Comparison of ENCODE assay signal across 18 cellular contexts in genomic region chrX:74521961-74522833, GRCh38.
DNase-seq lines count a peak whose midpoint lies in the region; TF ChIP-seq lines count a peak whose summit lies in the region.
"Had no signal": no experiment of that assay in that cellular context is flagged by ENCODE, and none has a peak within 500 bp of the region (broad histone marks: within the 10 kb centered on the region; RNA-seq: fewer than 3 reads in every experiment).

No MANE protein-coding gene starts in this region.

- peak; percentile 39 for DNase-seq in H4 (ENCODE audit: low spot score)
- DNase-seq in astrocyte of the hippocampus (ENCODE audit: low read depth, low spot score), result peak; percentile 59
- DNase-seq in right atrium auricular region (ENCODE audit: low spot score), result peak; percentile 62
- DNase-seq in stromal cell of bone marrow (ENCODE audit: low read depth), result peak; percentile 38
- no peak for DNase-seq in OCI-LY7 (ENCODE audit: low spot score)
- no peak for DNase-seq in MV-4-11 (lab: John Stamatoyannopoulos, UW)
- DNase-seq in NCI-H1436 treated with DMSO at 0.1 percent for 48 hours (lab: John Stamatoyannopoulos, UW), result no peak
- no peak for DNase-seq in hypothalamus (lab: John Stamatoyannopoulos, UW)
- DNase-seq: activated naive CD8-positive, alpha-beta T cell treated with anti-CD3 and anti-CD28 coated beads, Interleukin-2, amount 50 U/mL, for 24 hours; dermis blood vessel endothelial cell; mucosa of descending colon; NCI-H1092 treated with DMSO at 0.1 percent for 48 hours; OCI-M1; T-helper 1 cell; upper lobe of right lung had no signal

- POLR2A ChIA-PET in OCI-LY7 (lab: Charles Lee), result no interaction called here

- H3K27me3 ChIP-seq in right atrium auricular region, result no peaks in the 10 kb centered on the region
- H3K27me3 ChIP-seq: esophagus muscularis mucosa, upper lobe of right lung had no signal

- no TSS peak for BruUV-seq in OCI-LY7 (replicated peaks; lab: Mats Ljungman, UMichigan)

- H3K9me2 ChIP-seq in OCI-LY7 (ENCODE audit: insufficient read depth, low read length), result no peaks in the 10 kb centered on the region

- no peaks in the 10 kb centered on the region for H3K79me2 ChIP-seq in OCI-LY7 (ENCODE audit: insufficient read depth, low read depth, low read length)
- H3K79me2 ChIP-seq: parathyroid adenoma had no signal

- CTCF ChIA-PET in OCI-LY7 (lab: Charles Lee; ENCODE audit: unreplicated experiment), result no interaction called here

- H3K36me3 ChIP-seq in right atrium auricular region (no peaks in the 10 kb centered on the region), OCI-LY7 (ENCODE audit: insufficient read depth, low read length) (no peaks in the 10 kb centered on the region)
- H3K36me3 ChIP-seq: esophagus muscularis mucosa, upper lobe of right lung had no signal

- H3K27ac ChIP-seq in right atrium auricular region (peak overlapping the region in 1 of 2 donors; percentile 10), OCI-LY7 (ENCODE audit: low read depth, low read length, poor library complexity, severe bottlenecking) (no peak overlapping the region)
- H3K27ac ChIP-seq: C4-2B, parathyroid adenoma, upper lobe of right lung had no signal

- no peak overlapping the region for H3K4me3 ChIP-seq in right atrium auricular region
- no peak overlapping the region for H3K4me3 ChIP-seq in OCI-LY7 (ENCODE audit: low read depth, low read length, poor library complexity, severe bottlenecking)
- H3K4me3 ChIP-seq: esophagus muscularis mucosa, mucosa of descending colon, upper lobe of right lung had no signal

- H3K4me1 ChIP-seq in right atrium auricular region (peaks cover 0 to 5% of the 10 kb centered on the region in 2 donors), OCI-LY7 (ENCODE audit: insufficient read depth, low read length, poor library complexity, severe bottlenecking) (no peaks in the 10 kb centered on the region)
- H3K4me1 ChIP-seq: esophagus muscularis mucosa, parathyroid adenoma, upper lobe of right lung had no signal

- no peak overlapping the region for H3K4me2 ChIP-seq in OCI-LY7 (ENCODE audit: low read length)

- no peaks in the 10 kb centered on the region for H4K20me1 ChIP-seq in OCI-LY7 (ENCODE audit: insufficient read depth, low read length)

- H2AFZ ChIP-seq in OCI-LY7 (ENCODE audit: low read length), result no peak overlapping the region
- H2AFZ ChIP-seq: parathyroid adenoma had no signal

- intact Hi-C loops in OCI-LY7 (cut with micrococcal nuclease; ENCODE audit: unreplicated experiment), result no loop called here

- H3K9me3 ChIP-seq in right atrium auricular region, result no peaks in the 10 kb centered on the region
- H3K9me3 ChIP-seq in OCI-LY7 (ENCODE audit: low read length), result no peaks in the 10 kb centered on the region
- H3K9me3 ChIP-seq: esophagus muscularis mucosa, mucosa of descending colon, upper lobe of right lung had no signal

- TF ChIP-seq CTCF in right atrium auricular region (IDR thresholded peaks at IDR 0.05) (no peak), OCI-LY7 (conservative IDR thresholded peaks at IDR 0.05; ENCODE audit: low read length) (no peak)

Comparison
In these comparisons a context has a peak if more than half of its experiments do, and no peak if none do; other contexts are left out.
1. DNase-seq: peak in H4 (single experiment), astrocyte of the hippocampus (single experiment), right atrium auricular region (single experiment) and stromal cell of bone marrow (single experiment); none in OCI-LY7 (single experiment), MV-4-11 (single experiment), NCI-H1436 treated with DMSO at 0.1 percent for 48 hours (single experiment) and hypothalamus (0 of 51).